12 cellular contexts compared by ENCODE assay signal in genomic region chr11:133930767-133931448, GRCh38. TPM values are rescaled to one million over a fixed set of nuclear protein-coding genes. Genes with fewer than 3 reads are reported as not detected.
DNase-seq lines count a peak whose midpoint lies in the region; ATAC-seq and TF ChIP-seq lines count a peak whose summit lies in the region.
"Had no signal": no experiment of that assay in that cellular context is flagged by ENCODE, and none has a peak within 500 bp of the region (broad histone marks: within the 10 kb centered on the region; RNA-seq: fewer than 3 reads in every experiment).

No MANE protein-coding gene starts in this region.

- H3K36me3 Mint-ChIP-seq in activated CD4-positive, alpha-beta T cell treated with anti-CD3 and anti-CD28 coated beads for 36 hours (ENCODE audit: low read depth): peaks cover 41% of the 10 kb centered on the region
- H3K36me3 Mint-ChIP-seq in glutamatergic neuron (ENCODE audit: unreplicated experiment): peaks cover 10% of the 10 kb centered on the region

- H3K27me3 ChIP-seq in WERI-Rb-1 (ENCODE audit: insufficient read depth, low read depth, severe bottlenecking): no peaks in the 10 kb centered on the region
- H3K27me3 ChIP-seq in stomach smooth muscle (ENCODE audit: control insufficient read depth in 1 of 2, insufficient read depth in 2 of 2, low read length in 2 of 2): no peaks in the 10 kb centered on the region
- peaks cover 0 to 18% (median 0%) of the 10 kb centered on the region in 7 donors for H3K27me3 ChIP-seq in spleen (replicated peaks in 1 of 7)

- no peak for TF ChIP-seq POLR2A in spleen (IDR thresholded peaks at IDR 0.05)

- no peak for ATAC-seq in activated CD4-positive, alpha-beta T cell treated with anti-CD3 and anti-CD28 coated beads for 36 hours
- ATAC-seq in HG03097 (IDR thresholded peaks at IDR 0.05; ENCODE audit: low FRiP score, unreplicated experiment) (no peak), GM19395 (IDR thresholded peaks at IDR 0.05; ENCODE audit: unreplicated experiment) (no peak)
- ATAC-seq: esophagus mucosa had no signal

- no peak overlapping the region for H3K9ac ChIP-seq in stomach smooth muscle (ENCODE audit: low read length in 2 of 2)

- H3K4me1 ChIP-seq in stomach smooth muscle (ENCODE audit: control insufficient read depth, insufficient read depth, low read length): peaks cover 31% of the 10 kb centered on the region
- H3K4me1 ChIP-seq in spleen: peaks cover 5 to 19% (median 14%) of the 10 kb centered on the region in 6 donors

- no peaks in the 10 kb centered on the region for H3K9me3 Mint-ChIP-seq in activated CD4-positive, alpha-beta T cell treated with anti-CD3 and anti-CD28 coated beads for 36 hours (ENCODE audit: low read depth)
- H3K9me3 Mint-ChIP-seq in glutamatergic neuron (ENCODE audit: unreplicated experiment): peaks cover 31% of the 10 kb centered on the region

- H3K36me3 ChIP-seq in WERI-Rb-1 (peaks cover 86% of the 10 kb centered on the region), stomach smooth muscle (ENCODE audit: control insufficient read depth in 2 of 2, insufficient read depth in 2 of 2, low read length in 2 of 2) (peaks cover 42 to 44% of the 10 kb centered on the region in 2 donors), spleen (peaks cover 0 to 7% (median 0%) of the 10 kb centered on the region in 6 donors)

- H3K4me3 ChIP-seq in WERI-Rb-1 (ENCODE audit: low read depth, low read length) (no peak overlapping the region), stomach smooth muscle (ENCODE audit: low read length in 2 of 2) (no peak overlapping the region), spleen (no peak overlapping the region)

- H3K27me3 Mint-ChIP-seq in activated CD4-positive, alpha-beta T cell treated with anti-CD3 and anti-CD28 coated beads for 36 hours: no peaks in the 10 kb centered on the region
- peaks cover 24% of the 10 kb centered on the region for H3K27me3 Mint-ChIP-seq in glutamatergic neuron (ENCODE audit: unreplicated experiment)

- peak; percentile 92 for TF ChIP-seq CTCF in WERI-Rb-1 (IDR thresholded peaks at IDR 0.05; ENCODE audit: low read depth, low read length)
- TF ChIP-seq CTCF in glutamatergic neuron (IDR thresholded peaks at IDR 0.05; ENCODE audit: partially characterized antibody, unreplicated experiment): peak; percentile 36
- peak in 4 of 11 experiments; percentile 12 to 29 (median 22) for TF ChIP-seq CTCF in spleen (IDR thresholded peaks at IDR 0.05 in 8 of 11, conservative IDR thresholded peaks at IDR 0.05 in 3 of 11)

- H3K9me3 ChIP-seq in WERI-Rb-1 (ENCODE audit: severe bottlenecking): no peaks in the 10 kb centered on the region
- no peaks in the 10 kb centered on the region for H3K9me3 ChIP-seq in stomach smooth muscle (ENCODE audit: control insufficient read depth in 2 of 2, low read length in 2 of 2)
- H3K9me3 ChIP-seq in spleen: no peaks in the 10 kb centered on the region

- POLR2A ChIA-PET in activated CD4-positive, alpha-beta T cell treated with anti-CD3 and anti-CD28 coated beads for 36 hours (lab: Charles Lee): no interaction called here

- peaks cover 41% of the 10 kb centered on the region for H3K4me1 Mint-ChIP-seq in activated CD4-positive, alpha-beta T cell treated with anti-CD3 and anti-CD28 coated beads for 36 hours
- H3K4me1 Mint-ChIP-seq in glutamatergic neuron (ENCODE audit: low read depth, unreplicated experiment): peaks cover 38% of the 10 kb centered on the region

- peak overlapping the region; percentile 12; the same call in 1 of the 2 replicates for H3K27ac ChIP-seq in WERI-Rb-1
- H3K27ac ChIP-seq in stomach smooth muscle (ENCODE audit: low read length): peak overlapping the region; percentile 24
- H3K27ac ChIP-seq in spleen: no peak overlapping the region

- peak overlapping the region; percentile 31 for H3K27ac Mint-ChIP-seq in activated CD4-positive, alpha-beta T cell treated with anti-CD3 and anti-CD28 coated beads for 36 hours
- no peak overlapping the region for H3K27ac Mint-ChIP-seq in glutamatergic neuron (ENCODE audit: unreplicated experiment)

- H3K4me3 Mint-ChIP-seq in activated CD4-positive, alpha-beta T cell treated with anti-CD3 and anti-CD28 coated beads for 36 hours: no peak overlapping the region
- no peak overlapping the region for H3K4me3 Mint-ChIP-seq in glutamatergic neuron (ENCODE audit: unreplicated experiment)

- 78 to 88% (median 87%) methylated on average over 19 to 36 of the region's 36 CpGs for WGBS in spleen, 5 donors

- no peak for DNase-seq in activated CD4-positive, alpha-beta T cell treated with anti-CD3 and anti-CD28 coated beads for 36 hours
- DNase-seq in activated CD4-positive, alpha-beta T cell treated with anti-CD3 and anti-CD28 coated beads, Interleukin-2, amount 50 U/mL, for 4 hours: no peak
- DNase-seq in WERI-Rb-1: peak; percentile 66
- no peak for DNase-seq in glutamatergic neuron
- no peak for DNase-seq in spleen
- DNase-seq: ACHN; activated CD4-positive, CD25-positive, alpha-beta regulatory T cell; NCI-H1694 had no signal

- CTCF ChIA-PET in activated CD4-positive, alpha-beta T cell treated with anti-CD3 and anti-CD28 coated beads for 36 hours (lab: Charles Lee): interaction anchor here (1.3 kb wide), 1 partner anchor 28 kb away, joined by 3 read pairs; no protein-coding TSS in a partner anchor

- intact Hi-C loops in activated CD4-positive, alpha-beta T cell treated with anti-CD3 and anti-CD28 coated beads for 36 hours (cut with DNase I, micrococcal nuclease): no loop called here
- intact Hi-C loops in spleen (cut with DNase I; ENCODE audit: low total_unique reads): no loop called here

RNA-seq across cellular contexts. Expression of gene IGSF9B, which starts 25.9 kb away (rescaled TPM):
- total RNA-seq in activated CD4-positive, alpha-beta T cell treated with anti-CD3 and anti-CD28 coated beads for 36 hours: 10 to 100 TPM; 79.0 to 84.2 TPM
- total RNA-seq in glutamatergic neuron (ENCODE audit: unreplicated experiment) (209 TPM), spleen (10 to 100 TPM in 1 of 7 donors, 1 to 10 TPM in 6; 2.4 to 11.2 (median 6.6) TPM)
- 1 to 10 TPM in 2 of 3 donors, under 1 TPM in 1; 0.50 to 2.6 (median 1.6) TPM for polyA plus RNA-seq in spleen

Comparison
In these comparisons a context has a peak if more than half of its experiments do, and no peak if none do; other contexts are left out.
1. H3K27ac ChIP-seq: peak in WERI-Rb-1 (single experiment) and stomach smooth muscle (single experiment); none in spleen (0 of 8).
2. RNA of gene IGSF9B, which starts 25.9 kb away (total RNA-seq): 209 TPM in glutamatergic neuron (single experiment) and 79.0 to 84.2 TPM in activated CD4-positive, alpha-beta T cell treated with anti-CD3 and anti-CD28 coated beads for 36 hours; 2.4 to 11.2 TPM in spleen; every median in the first group is over 4 times any median in the second.